In the genomic region with DNA sequence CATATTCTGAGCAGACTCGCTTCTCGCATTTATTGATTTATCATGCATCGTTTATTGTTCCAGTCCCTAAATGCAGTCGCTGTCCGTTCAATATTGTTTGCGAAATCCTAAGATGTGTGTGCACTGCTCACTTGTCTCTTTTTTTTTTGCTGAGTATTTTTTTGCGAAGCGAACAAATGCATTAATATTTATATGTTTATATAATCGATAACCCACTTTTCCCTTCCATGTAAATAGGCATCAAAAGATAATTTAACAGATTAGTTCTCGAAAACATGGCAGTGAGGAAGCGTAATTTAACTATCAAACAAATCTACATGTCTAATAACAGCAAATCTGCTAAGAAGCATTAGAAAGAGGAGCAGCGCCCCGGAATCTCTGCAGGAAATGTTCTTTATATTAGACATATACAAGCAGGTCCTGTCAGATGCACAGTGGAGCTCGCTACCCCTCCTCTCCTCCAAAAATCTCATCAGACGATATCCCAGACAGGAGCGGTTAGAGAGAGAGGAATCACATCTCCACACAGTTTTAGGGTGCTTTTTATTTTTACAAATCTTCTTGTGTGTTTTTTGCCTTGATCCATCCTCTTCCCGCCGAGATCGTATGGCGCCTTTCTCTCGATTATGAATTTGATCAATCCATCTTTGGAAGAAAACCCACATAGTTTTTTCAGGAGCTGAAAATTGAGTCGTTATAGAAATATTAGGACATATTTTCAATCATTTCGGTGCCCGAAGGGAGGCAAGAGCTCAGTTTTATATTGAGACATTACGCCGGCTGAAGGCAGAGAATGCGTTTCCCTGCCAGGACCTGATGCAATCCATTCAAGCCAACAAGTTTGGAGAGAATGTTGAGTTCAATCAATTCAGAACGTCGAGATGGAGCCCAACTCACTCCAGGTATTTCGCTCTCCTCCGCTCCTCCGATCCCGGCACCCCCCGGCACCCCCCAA, we compare ENCODE assay signal across 8 cellular contexts. TPM values are rescaled to one million over a fixed set of nuclear protein-coding genes. Genes with fewer than 3 reads are reported as not detected.
DNase-seq lines count a peak whose midpoint lies in the region; TF ChIP-seq lines count a peak whose summit lies in the region.

A gene with protein sequence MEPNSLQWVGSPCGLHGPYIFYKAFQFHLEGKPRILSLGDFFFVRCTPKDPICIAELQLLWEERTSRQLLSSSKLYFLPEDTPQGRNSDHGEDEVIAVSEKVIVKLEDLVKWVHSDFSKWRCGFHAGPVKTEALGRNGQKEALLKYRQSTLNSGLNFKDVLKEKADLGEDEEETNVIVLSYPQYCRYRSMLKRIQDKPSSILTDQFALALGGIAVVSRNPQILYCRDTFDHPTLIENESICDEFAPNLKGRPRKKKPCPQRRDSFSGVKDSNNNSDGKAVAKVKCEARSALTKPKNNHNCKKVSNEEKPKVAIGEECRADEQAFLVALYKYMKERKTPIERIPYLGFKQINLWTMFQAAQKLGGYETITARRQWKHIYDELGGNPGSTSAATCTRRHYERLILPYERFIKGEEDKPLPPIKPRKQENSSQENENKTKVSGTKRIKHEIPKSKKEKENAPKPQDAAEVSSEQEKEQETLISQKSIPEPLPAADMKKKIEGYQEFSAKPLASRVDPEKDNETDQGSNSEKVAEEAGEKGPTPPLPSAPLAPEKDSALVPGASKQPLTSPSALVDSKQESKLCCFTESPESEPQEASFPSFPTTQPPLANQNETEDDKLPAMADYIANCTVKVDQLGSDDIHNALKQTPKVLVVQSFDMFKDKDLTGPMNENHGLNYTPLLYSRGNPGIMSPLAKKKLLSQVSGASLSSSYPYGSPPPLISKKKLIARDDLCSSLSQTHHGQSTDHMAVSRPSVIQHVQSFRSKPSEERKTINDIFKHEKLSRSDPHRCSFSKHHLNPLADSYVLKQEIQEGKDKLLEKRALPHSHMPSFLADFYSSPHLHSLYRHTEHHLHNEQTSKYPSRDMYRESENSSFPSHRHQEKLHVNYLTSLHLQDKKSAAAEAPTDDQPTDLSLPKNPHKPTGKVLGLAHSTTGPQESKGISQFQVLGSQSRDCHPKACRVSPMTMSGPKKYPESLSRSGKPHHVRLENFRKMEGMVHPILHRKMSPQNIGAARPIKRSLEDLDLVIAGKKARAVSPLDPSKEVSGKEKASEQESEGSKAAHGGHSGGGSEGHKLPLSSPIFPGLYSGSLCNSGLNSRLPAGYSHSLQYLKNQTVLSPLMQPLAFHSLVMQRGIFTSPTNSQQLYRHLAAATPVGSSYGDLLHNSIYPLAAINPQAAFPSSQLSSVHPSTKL (plus strand): TSS at position 871 of the 955 bp plus-strand sequence. CDS start 11 bp downstream, at position 882.

- H3K4me2 ChIP-seq in BLaER1, result peak within 1 kb of the TSS; percentile 89

- no peaks in the 10 kb centered on the region for H3K27me3 ChIP-seq in BLaER1
- peaks cover 38% of the 10 kb centered on the region for H3K27me3 ChIP-seq in H7 (ENCODE audit: control insufficient read depth, insufficient read depth, low read length)
- H3K27me3 ChIP-seq in NT2/D1 (ENCODE audit: insufficient read depth, insufficient read length), result peaks cover 33% of the 10 kb centered on the region
- no peaks in the 10 kb centered on the region for H3K27me3 ChIP-seq in muscle layer of duodenum (ENCODE audit: low read depth, low read length)
- H3K27me3 ChIP-seq in thymus (ENCODE audit: control insufficient read depth, insufficient read depth), result no peaks in the 10 kb centered on the region

- peaks cover 22% of the 10 kb centered on the region for H4K20me1 ChIP-seq in BLaER1

- H3K4me1 ChIP-seq in BLaER1 (peaks cover 41% of the 10 kb centered on the region), NT2/D1 (ENCODE audit: insufficient read depth, insufficient read length) (no peaks in the 10 kb centered on the region), muscle layer of duodenum (ENCODE audit: control insufficient read depth in 1 of 2, insufficient read depth in 2 of 2, low read length in 2 of 2) (peaks cover 20 to 28% of the 10 kb centered on the region in 2 donors), thymus (ENCODE audit: control insufficient read depth, insufficient read depth, low read length) (peaks cover 5% of the 10 kb centered on the region)

- under 1% methylated on average over 34 of the region's 34 CpGs for WGBS in thymus

- H3K9me3 ChIP-seq in BLaER1 (no peaks in the 10 kb centered on the region), NT2/D1 (ENCODE audit: insufficient read depth, low read length) (no peaks in the 10 kb centered on the region), muscle layer of duodenum (ENCODE audit: control insufficient read depth in 1 of 2, low read length in 2 of 2) (no peaks in the 10 kb centered on the region), thymus (ENCODE audit: control insufficient read depth) (no peaks in the 10 kb centered on the region)

- H3K27ac ChIP-seq in BLaER1, result peak within 1 kb of the TSS; percentile 99
- peak within 1 kb of the TSS; percentile 100 for H3K27ac ChIP-seq in muscle layer of duodenum (ENCODE audit: low read length)
- H3K27ac ChIP-seq in thymus (ENCODE audit: low read depth), result peak within 1 kb of the TSS; percentile 99

- H3K4me3 ChIP-seq in BLaER1 (peak within 1 kb of the TSS; percentile 79), H7 (ENCODE audit: insufficient read depth, low read depth, low read length) (peak within 1 kb of the TSS; percentile 58), NT2/D1 (ENCODE audit: insufficient read length, low read depth) (peak within 1 kb of the TSS; percentile 49), fibroblast of pulmonary artery (replicated peaks; ENCODE audit: low read depth, low read length) (peak within 1 kb of the TSS; percentile 68), muscle layer of duodenum (ENCODE audit: low read depth in 1 of 2, low read length in 2 of 2) (peak within 1 kb of the TSS; percentile 77 to 78), thymus (ENCODE audit: low read length) (peak within 1 kb of the TSS; percentile 91)

- H3K36me3 ChIP-seq in BLaER1 (peaks cover under 1% of the 10 kb centered on the region; the same call in 1 of the 2 replicates), H7 (replicated peaks; ENCODE audit: control insufficient read depth, insufficient read depth, low read length) (no peaks in the 10 kb centered on the region), NT2/D1 (ENCODE audit: insufficient read depth, insufficient read length, low read length) (no peaks in the 10 kb centered on the region), muscle layer of duodenum (ENCODE audit: control insufficient read depth in 1 of 2, insufficient read depth in 2 of 2, low read length in 2 of 2) (peaks cover 0 to 4% of the 10 kb centered on the region in 2 donors), thymus (ENCODE audit: control insufficient read depth, insufficient read depth) (no peaks in the 10 kb centered on the region)

- H3K9ac ChIP-seq in BLaER1, result peak within 1 kb of the TSS; percentile 99
- peak within 1 kb of the TSS; percentile 76 for H3K9ac ChIP-seq in NT2/D1 (ENCODE audit: insufficient read length, low read depth)

- DNase-seq in H7 (peak; percentile 80), NT2/D1 (ENCODE audit: low read depth, low spot score) (no peak), fibroblast of pulmonary artery (ENCODE audit: low read depth) (peak; percentile 79), NCI-H187 treated with DMSO at 0.1 percent for 48 hours (lab: John Stamatoyannopoulos, UW) (no peak)
- peak; percentile 80 for DNase-seq in activated effector memory CD4-positive, alpha-beta T cell treated with anti-CD3 and anti-CD28 coated beads, Interleukin-2, amount 50 U/mL, for 16 hours

- no peak for TF ChIP-seq CTCF in fibroblast of pulmonary artery (IDR thresholded peaks at IDR 0.05; ENCODE audit: low read length, missing control alignments)

RNA-seq across cellular contexts. Expression of the gene that starts here (rescaled TPM):
- 1.3 and 1.4 TPM in 2 replicates for total RNA-seq in H7 (2014; rRNA removed; shearing (Covaris generic))
- 11.3 TPM for polyA plus RNA-seq in thymus

Comparison
In these comparisons a context has a peak if more than half of its experiments do, and no peak if none do; other contexts are left out.
1. DNase-seq: peak in H7 (single experiment), activated effector memory CD4-positive, alpha-beta T cell treated with anti-CD3 and anti-CD28 coated beads, Interleukin-2, amount 50 U/mL, for 16 hours (single experiment) and fibroblast of pulmonary artery (single experiment); none in NT2/D1 (single experiment) and NCI-H187 treated with DMSO at 0.1 percent for 48 hours (single experiment).
2. Peak in every context shown above with its lines, with median percentiles within 50 percentile points of each other: H3K27ac ChIP-seq and H3K4me3 ChIP-seq.